ENCODE assay signal across 9 cellular contexts in genomic region chr16:27258241-27258734, GRCh38. TPM values are rescaled to one million over a fixed set of nuclear protein-coding genes. Genes with fewer than 3 reads are reported as not detected.
DNase-seq lines count a peak whose midpoint lies in the region; ATAC-seq and TF ChIP-seq lines count a peak whose summit lies in the region.
"Had no signal": no experiment of that assay in that cellular context is flagged by ENCODE, and none has a peak within 500 bp of the region (broad histone marks: within the 10 kb centered on the region; RNA-seq: fewer than 3 reads in every experiment).

No MANE protein-coding gene starts in this region.

- H3K4me3 ChIP-seq in NT2/D1 (ENCODE audit: insufficient read length, low read depth) (no peak overlapping the region), left lung (no peak overlapping the region)
- H3K4me3 ChIP-seq: spleen had no signal

- peak; percentile 50 for ATAC-seq in left lung
- ATAC-seq in stimulated activated naive CD8-positive, alpha-beta T cell treated with anti-CD3 and anti-CD28 coated beads, Interleukin-15, amount 100 ng/mL, for 72 hours, result no peak

- H3K36me3 ChIP-seq in NT2/D1 (ENCODE audit: insufficient read depth, insufficient read length, low read length) (peaks cover 29% of the 10 kb centered on the region), left lung (peaks cover 0 to 24% of the 10 kb centered on the region in 2 donors)

- H3K27me3 Mint-ChIP-seq in stimulated activated naive CD8-positive, alpha-beta T cell treated with anti-CD3 and anti-CD28 coated beads, Interleukin-15, amount 100 ng/mL, for 72 hours, result no peaks in the 10 kb centered on the region

- no peaks in the 10 kb centered on the region for H3K9me3 ChIP-seq in NT2/D1 (ENCODE audit: insufficient read depth, low read length)
- H3K9me3 ChIP-seq in left lung, result no peaks in the 10 kb centered on the region
- H3K9me3 ChIP-seq: spleen had no signal

- peaks cover 89% of the 10 kb centered on the region for H3K4me1 Mint-ChIP-seq in stimulated activated naive CD8-positive, alpha-beta T cell treated with anti-CD3 and anti-CD28 coated beads, Interleukin-15, amount 100 ng/mL, for 72 hours

- no peak overlapping the region for H3K4me3 Mint-ChIP-seq in stimulated activated naive CD8-positive, alpha-beta T cell treated with anti-CD3 and anti-CD28 coated beads, Interleukin-15, amount 100 ng/mL, for 72 hours

- intact Hi-C loops in left lung (cut with DNase I), result no loop called here

- in situ Hi-C loops in KBM-7 (cut with MboI; ENCODE audit: low pct_unique_long_range_greater_than_20kb, low sequenced_read_pairs), result no loop called here

- H3K9me3 Mint-ChIP-seq in stimulated activated naive CD8-positive, alpha-beta T cell treated with anti-CD3 and anti-CD28 coated beads, Interleukin-15, amount 100 ng/mL, for 72 hours, result peaks cover 0 to 3% of the 10 kb centered on the region in 2 donors

- DNase-seq in NT2/D1 (ENCODE audit: low read depth, low spot score) (peak; percentile 18), amniotic epithelial cell (ENCODE audit: low read depth) (peak; percentile 31), left lung (no peak), NAMALWA (ENCODE audit: low spot score) (no peak), KBM-7 (no peak), cerebellar nuclear complex (lab: John Stamatoyannopoulos, UW) (no peak)
- DNase-seq in stimulated activated naive CD8-positive, alpha-beta T cell treated with anti-CD3 and anti-CD28 coated beads, Interleukin-15, amount 100 ng/mL, for 72 hours, result no peak
- DNase-seq in stimulated activated CD4-positive, alpha-beta T cell treated with anti-CD3 and anti-CD28 coated beads, Interleukin-4, amount 100 ng/mL, for 4 hours, result no peak
- DNase-seq: spleen had no signal

- peaks cover 6% of the 10 kb centered on the region for H3K4me1 ChIP-seq in NT2/D1 (ENCODE audit: insufficient read depth, insufficient read length)
- peaks cover 6 to 52% of the 10 kb centered on the region in 2 donors for H3K4me1 ChIP-seq in left lung

- no peaks in the 10 kb centered on the region for H3K27me3 ChIP-seq in NT2/D1 (ENCODE audit: insufficient read depth, insufficient read length)
- H3K27me3 ChIP-seq in left lung, result no peaks in the 10 kb centered on the region
- H3K27me3 ChIP-seq: spleen had no signal

- no peak for TF ChIP-seq CTCF in left lung (IDR thresholded peaks at IDR 0.05)

- H3K9ac ChIP-seq in NT2/D1 (ENCODE audit: insufficient read length, low read depth), result no peak overlapping the region

- peak overlapping the region; percentile 40 to 68 for H3K27ac ChIP-seq in left lung

- peak overlapping the region; percentile 3 to 66 for H3K27ac Mint-ChIP-seq in stimulated activated naive CD8-positive, alpha-beta T cell treated with anti-CD3 and anti-CD28 coated beads, Interleukin-15, amount 100 ng/mL, for 72 hours

RNA-seq across cellular contexts. Expression of gene NSMCE1, which starts 10.3 kb away (rescaled TPM):
- 10 to 100 TPM; 48.6 to 52.7 TPM for total RNA-seq in left lung

RNA-seq across cellular contexts. Expression of gene KDM8, which starts 55.0 kb away (rescaled TPM):
- total RNA-seq in left lung, result 1 to 10 TPM; 5.2 to 7.6 TPM

RNA-seq across cellular contexts. Expression of gene IL4R, which starts 55.5 kb away (rescaled TPM):
- total RNA-seq in left lung, result 100 to 1,000 TPM in 1 of 2 donors, 10 to 100 TPM in 1; 80.3 to 133 TPM

Comparison
In these comparisons a context has a peak if more than half of its experiments do, and no peak if none do; other contexts are left out.
1. DNase-seq: peak in NT2/D1 (single experiment) and amniotic epithelial cell (single experiment); none in left lung (0 of 2), stimulated activated naive CD8-positive, alpha-beta T cell treated with anti-CD3 and anti-CD28 coated beads, Interleukin-15, amount 100 ng/mL, for 72 hours (0 of 2), NAMALWA (single experiment), stimulated activated CD4-positive, alpha-beta T cell treated with anti-CD3 and anti-CD28 coated beads, Interleukin-4, amount 100 ng/mL, for 4 hours (0 of 2), KBM-7 (single experiment) and cerebellar nuclear complex (0 of 2).